8 cellular contexts compared by ENCODE assay signal in genomic region chr7:44348300-44348699, GRCh38. TPM values are rescaled to one million over a fixed set of nuclear protein-coding genes. Genes with fewer than 3 reads are reported as not detected.
DNase-seq lines count a peak whose midpoint lies in the region; ATAC-seq, FAIRE-seq and TF ChIP-seq lines count a peak whose summit lies in the region.

No MANE protein-coding gene starts in this region.

- peak; percentile 14 for DNase-seq in Caki2 (ENCODE audit: low read depth)
- DNase-seq in H7 = peak; percentile 76
- peak; percentile 30 to 36 for DNase-seq in SW 1271 (lab: John Stamatoyannopoulos, UW)
- DNase-seq in iPS DF 4.7 (ENCODE audit: extremely low read depth, low spot score) = peak; percentile 44
- no peak for DNase-seq in pancreas
- DNase-seq in DMS153 treated with DMSO at 0.1 percent for 48 hours (lab: John Stamatoyannopoulos, UW; ENCODE audit: unreplicated experiment) = no peak
- DNase-seq in NCI-H2081 (lab: John Stamatoyannopoulos, UW) = no peak

- FAIRE-seq in pancreas (lab: Jason Lieb, UNC) = no peak

- H3K4me3 ChIP-seq in H7 (ENCODE audit: insufficient read depth, low read depth, low read length) = no peak overlapping the region
- no peak overlapping the region for H3K4me3 ChIP-seq in pancreas

- ATAC-seq in pancreas (no peak), HG03159 (IDR thresholded peaks at IDR 0.05; ENCODE audit: unreplicated experiment) (no peak)

- no peak overlapping the region for H3K27ac ChIP-seq in pancreas

- no peaks in the 10 kb centered on the region for H3K27me3 ChIP-seq in H7 (ENCODE audit: control insufficient read depth, insufficient read depth, low read length)
- no peaks in the 10 kb centered on the region for H3K27me3 ChIP-seq in pancreas

- in situ Hi-C loops in Caki2 (cut with HindIII; ENCODE audit: low pct_unique_long_range_greater_than_20kb, low sequenced_read_pairs) = no loop called here

- TF ChIP-seq CTCF in pancreas (IDR thresholded peaks at IDR 0.05) = no peak

- intact Hi-C loops in pancreas (cut with DNase I) = no loop called here

- no peaks in the 10 kb centered on the region for H3K9me3 ChIP-seq in pancreas

- H3K4me1 ChIP-seq in pancreas = no peaks in the 10 kb centered on the region

- 84 to 86% methylated on average over 2 of the region's 2 CpGs for WGBS in pancreas, 2 donors

- no peaks in the 10 kb centered on the region for H3K36me3 ChIP-seq in H7 (replicated peaks; ENCODE audit: control insufficient read depth, insufficient read depth, low read length)
- no peaks in the 10 kb centered on the region for H3K36me3 ChIP-seq in pancreas

RNA-seq across cellular contexts. Expression of gene CAMK2B, which starts 22.9 kb away (rescaled TPM):
- 0.14 and 0.23 TPM in 2 replicates for total RNA-seq in Caki2 (2014; rRNA removed; shearing (Covaris generic); ENCODE audit: low replicate concordance)
- total RNA-seq in H7 (2014; rRNA removed; shearing (Covaris generic)) = 0.31 TPM in 1 of 2 replicates, not detected in the other
- total RNA-seq in pancreas = 1 to 10 TPM in 4 of 6 donors, under 1 TPM in 2; 0.83 to 2.7 (median 1.8) TPM
- 10 to 100 TPM; 11.6 to 34.0 TPM for polyA plus RNA-seq in pancreas

Comparison
In these comparisons a context has a peak if more than half of its experiments do, and no peak if none do; other contexts are left out.
1. DNase-seq: peak in Caki2 (single experiment), H7 (single experiment), SW 1271 (2 of 2) and iPS DF 4.7 (single experiment); none in pancreas (0 of 6), DMS153 treated with DMSO at 0.1 percent for 48 hours (single experiment) and NCI-H2081 (0 of 2).